ENCODE assay signal across 9 cellular contexts in the genomic region with DNA sequence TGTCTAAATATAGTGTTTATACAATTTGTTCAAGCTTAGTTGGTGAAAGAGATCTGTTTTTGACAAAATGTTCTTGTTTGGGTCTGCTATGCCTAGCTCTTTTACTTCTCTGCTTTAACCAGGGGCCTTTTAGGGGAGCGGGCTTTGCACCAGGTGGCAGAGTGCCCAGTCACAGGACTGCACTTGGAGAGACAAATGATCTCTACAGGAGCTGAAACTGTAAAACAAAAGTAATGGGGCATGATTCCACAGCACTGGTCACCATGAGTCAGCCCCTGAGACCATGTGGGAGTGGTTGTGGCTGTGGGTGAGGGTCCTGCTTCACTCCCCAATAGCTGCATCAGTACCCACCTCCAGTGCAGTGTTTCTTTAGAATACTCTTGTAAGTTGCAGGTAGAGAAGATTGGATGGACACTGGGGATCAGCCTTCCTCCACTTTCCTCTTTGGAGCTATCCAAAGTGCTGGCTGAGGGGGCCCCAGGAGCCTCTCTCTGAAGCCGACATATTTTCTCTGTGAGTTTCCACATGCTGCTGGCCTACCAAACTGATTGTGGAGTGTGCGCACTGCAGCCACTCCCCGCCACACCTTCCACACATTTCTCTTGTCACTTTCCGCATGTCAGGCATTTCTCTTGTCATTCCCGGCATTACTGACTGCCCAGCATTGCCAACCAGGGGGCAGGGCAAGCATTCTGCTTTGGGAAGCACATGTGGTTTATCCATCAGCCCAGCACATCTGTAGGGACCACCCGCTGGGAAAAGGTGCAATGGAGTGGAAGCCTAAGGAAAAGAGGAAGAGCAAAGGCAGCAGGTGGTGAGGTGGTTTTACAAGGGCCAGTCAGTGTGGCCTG.
A peak's percentile ranks its signal among the peaks of the same experiment; 100 is the strongest.
DNase-seq lines count a peak whose midpoint lies in the region; ATAC-seq and TF ChIP-seq lines count a peak whose summit lies in the region.
"Had no signal": no experiment of that assay in that cellular context is flagged by ENCODE, and none has a peak within 500 bp of the region (broad histone marks: within the 10 kb centered on the region; RNA-seq: fewer than 3 reads in every experiment).

No MANE protein-coding gene starts in this region.

- no peaks in the 10 kb centered on the region for H3K4me1 Mint-ChIP-seq in endothelial cell (ENCODE audit: unreplicated experiment)

- H3K27me3 Mint-ChIP-seq in endothelial cell (ENCODE audit: unreplicated experiment): peaks cover 5% of the 10 kb centered on the region

- no peak for TF ChIP-seq CTCF in endothelial cell (IDR thresholded peaks at IDR 0.05; ENCODE audit: unreplicated experiment)

- no peak overlapping the region for H3K4me3 Mint-ChIP-seq in endothelial cell (ENCODE audit: unreplicated experiment)
- H3K4me3 Mint-ChIP-seq: type B pancreatic cell had no signal

- no peaks in the 10 kb centered on the region for H3K9me3 Mint-ChIP-seq in endothelial cell (ENCODE audit: unreplicated experiment)
- H3K9me3 Mint-ChIP-seq: type B pancreatic cell had no signal

- ATAC-seq in GM18519 (IDR thresholded peaks at IDR 0.05; ENCODE audit: low FRiP score, unreplicated experiment) (peak; percentile 16), GM21717 (IDR thresholded peaks at IDR 0.05; ENCODE audit: unreplicated experiment) (peak; percentile 9), HG03565 (IDR thresholded peaks at IDR 0.05; ENCODE audit: unreplicated experiment) (peak; percentile 14)

- no peak overlapping the region for H3K27ac Mint-ChIP-seq in endothelial cell (ENCODE audit: unreplicated experiment)
- H3K27ac Mint-ChIP-seq: type B pancreatic cell had no signal

- no peaks in the 10 kb centered on the region for H3K36me3 Mint-ChIP-seq in endothelial cell (ENCODE audit: low read depth, unreplicated experiment)
- H3K36me3 Mint-ChIP-seq: type B pancreatic cell had no signal

- DNase-seq in medulla oblongata (ENCODE audit: extremely low spot score): peak; percentile 50
- DNase-seq in NCI-H1092 (lab: John Stamatoyannopoulos, UW): no peak
- DNase-seq in NCI-H2107 treated with DMSO at 0.1 percent for 48 hours (lab: John Stamatoyannopoulos, UW; ENCODE audit: unreplicated experiment): no peak
- no peak for DNase-seq in stimulated activated CD4-positive, alpha-beta T cell treated with anti-CD3 and anti-CD28 coated beads, Interleukin-4, amount 100 ng/mL, for 4 hours
- no peak for DNase-seq in endothelial cell (ENCODE audit: low spot score)
